Comparison of ENCODE assay signal across 3 cellular contexts in the genomic region with DNA sequence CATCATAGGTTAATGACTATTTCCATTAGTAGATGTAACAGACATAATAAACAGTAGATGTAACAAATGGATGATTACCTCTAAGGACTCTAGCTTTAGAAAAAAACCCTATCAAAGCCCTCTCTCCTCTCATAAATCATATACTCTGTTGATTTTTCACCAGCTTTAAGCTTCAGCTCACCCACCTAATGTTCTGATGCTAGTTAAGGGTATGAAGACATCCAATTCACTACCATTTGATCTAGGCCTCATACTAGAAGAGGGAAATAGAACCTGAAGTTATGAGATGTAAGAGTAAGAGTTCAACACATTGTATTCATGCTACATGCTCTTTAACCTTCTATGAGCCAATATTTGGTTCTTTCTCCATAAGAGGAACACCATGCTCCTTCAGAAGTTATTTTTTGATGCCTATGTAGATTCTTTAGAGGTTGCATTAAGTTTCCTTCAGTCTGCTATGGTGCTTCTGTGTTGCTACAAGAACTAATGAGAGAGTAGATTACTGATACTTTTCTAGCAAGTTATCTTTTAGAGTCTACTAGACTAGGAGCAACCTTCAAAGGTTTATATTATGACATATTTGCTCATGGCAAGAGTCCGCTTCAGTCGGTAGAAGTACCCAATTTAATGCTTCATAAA.
A peak's percentile ranks its signal among the peaks of the same experiment; 100 is the strongest.
TF ChIP-seq lines count a peak whose summit lies in the region.

No MANE protein-coding gene starts in this region.

TF ChIP-seq in HepG2, 621 proteins besides CTCF, POLR2A, EP300 and RAD21 (continued from another document and continues in another):
- TF ChIP-seq IRX3 (CRISPR knock-in tag; IDR thresholded peaks at IDR 0.05; ENCODE audit: borderline replicate concordance, low read depth) (no peak), ZNF326 (CRISPR knock-in tag; IDR thresholded peaks at IDR 0.05; ENCODE audit: borderline replicate concordance) (no peak), ELF1 (CRISPR knock-in tag; IDR thresholded peaks at IDR 0.05) (no peak), ZKSCAN1 (IDR thresholded peaks at IDR 0.05; ENCODE audit: low read length) (no peak), RBFOX2 (IDR thresholded peaks at IDR 0.05; ENCODE audit: low read depth, low read length) (peak; percentile 82), FOXJ3 (CRISPR knock-in tag; IDR thresholded peaks at IDR 0.05; ENCODE audit: borderline replicate concordance) (no peak), SSRP1 (CRISPR knock-in tag; IDR thresholded peaks at IDR 0.05) (0 out of 2 replicates have a peak, but pooled peaks have one; percentile 19), POLR2G (IDR thresholded peaks at IDR 0.05; ENCODE audit: low read depth, low read length) (peak; percentile 4; the same call in 1 of the 2 replicates), CREB1 (IDR thresholded peaks at IDR 0.05) (no peak), CREB1 (CRISPR knock-in tag; IDR thresholded peaks at IDR 0.05) (0 out of 2 replicates have a peak, but pooled peaks have one; percentile 20), PAF1 (CRISPR knock-in tag; IDR thresholded peaks at IDR 0.05) (peak; percentile 83), FIP1L1 (IDR thresholded peaks at IDR 0.05; ENCODE audit: borderline replicate concordance, insufficient read depth, low read depth, low read length) (no peak), AGO2 (optimal IDR thresholded peaks at IDR 0.05; ENCODE audit: low read depth, low read length) (peak; percentile 57)
- TF ChIP-seq, protein P1, sequence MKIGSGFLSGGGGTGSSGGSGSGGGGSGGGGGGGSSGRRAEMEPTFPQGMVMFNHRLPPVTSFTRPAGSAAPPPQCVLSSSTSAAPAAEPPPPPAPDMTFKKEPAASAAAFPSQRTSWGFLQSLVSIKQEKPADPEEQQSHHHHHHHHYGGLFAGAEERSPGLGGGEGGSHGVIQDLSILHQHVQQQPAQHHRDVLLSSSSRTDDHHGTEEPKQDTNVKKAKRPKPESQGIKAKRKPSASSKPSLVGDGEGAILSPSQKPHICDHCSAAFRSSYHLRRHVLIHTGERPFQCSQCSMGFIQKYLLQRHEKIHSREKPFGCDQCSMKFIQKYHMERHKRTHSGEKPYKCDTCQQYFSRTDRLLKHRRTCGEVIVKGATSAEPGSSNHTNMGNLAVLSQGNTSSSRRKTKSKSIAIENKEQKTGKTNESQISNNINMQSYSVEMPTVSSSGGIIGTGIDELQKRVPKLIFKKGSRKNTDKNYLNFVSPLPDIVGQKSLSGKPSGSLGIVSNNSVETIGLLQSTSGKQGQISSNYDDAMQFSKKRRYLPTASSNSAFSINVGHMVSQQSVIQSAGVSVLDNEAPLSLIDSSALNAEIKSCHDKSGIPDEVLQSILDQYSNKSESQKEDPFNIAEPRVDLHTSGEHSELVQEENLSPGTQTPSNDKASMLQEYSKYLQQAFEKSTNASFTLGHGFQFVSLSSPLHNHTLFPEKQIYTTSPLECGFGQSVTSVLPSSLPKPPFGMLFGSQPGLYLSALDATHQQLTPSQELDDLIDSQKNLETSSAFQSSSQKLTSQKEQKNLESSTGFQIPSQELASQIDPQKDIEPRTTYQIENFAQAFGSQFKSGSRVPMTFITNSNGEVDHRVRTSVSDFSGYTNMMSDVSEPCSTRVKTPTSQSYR (CRISPR knock-in tag; IDR thresholded peaks at IDR 0.05; ENCODE audit: borderline replicate concordance), result no peak
- TF ChIP-seq, protein P2, sequence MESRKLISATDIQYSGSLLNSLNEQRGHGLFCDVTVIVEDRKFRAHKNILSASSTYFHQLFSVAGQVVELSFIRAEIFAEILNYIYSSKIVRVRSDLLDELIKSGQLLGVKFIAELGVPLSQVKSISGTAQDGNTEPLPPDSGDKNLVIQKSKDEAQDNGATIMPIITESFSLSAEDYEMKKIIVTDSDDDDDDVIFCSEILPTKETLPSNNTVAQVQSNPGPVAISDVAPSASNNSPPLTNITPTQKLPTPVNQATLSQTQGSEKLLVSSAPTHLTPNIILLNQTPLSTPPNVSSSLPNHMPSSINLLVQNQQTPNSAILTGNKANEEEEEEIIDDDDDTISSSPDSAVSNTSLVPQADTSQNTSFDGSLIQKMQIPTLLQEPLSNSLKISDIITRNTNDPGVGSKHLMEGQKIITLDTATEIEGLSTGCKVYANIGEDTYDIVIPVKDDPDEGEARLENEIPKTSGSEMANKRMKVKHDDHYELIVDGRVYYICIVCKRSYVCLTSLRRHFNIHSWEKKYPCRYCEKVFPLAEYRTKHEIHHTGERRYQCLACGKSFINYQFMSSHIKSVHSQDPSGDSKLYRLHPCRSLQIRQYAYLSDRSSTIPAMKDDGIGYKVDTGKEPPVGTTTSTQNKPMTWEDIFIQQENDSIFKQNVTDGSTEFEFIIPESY (CRISPR knock-in tag; IDR thresholded peaks at IDR 0.05), result no peak
- TF ChIP-seq, protein P3, sequence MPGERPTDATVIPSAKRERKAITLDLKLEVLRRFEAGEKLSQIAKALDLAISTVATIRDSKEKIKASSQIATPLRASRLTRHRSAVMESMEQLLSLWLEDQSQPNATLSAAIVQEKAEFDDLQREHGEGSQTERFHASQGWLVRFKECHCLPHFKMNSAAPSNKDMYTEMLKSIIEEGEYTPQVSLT (CRISPR knock-in tag; IDR thresholded peaks at IDR 0.05; ENCODE audit: borderline replicate concordance, low read depth), result no peak

TF ChIP-seq in GM12891, 5 proteins besides CTCF, POLR2A, EP300 and RAD21 (continued from another document):
- no peak for TF ChIP-seq TAF1 (IDR thresholded peaks at IDR 0.05; ENCODE audit: low read depth, low read length)
- TF ChIP-seq PAX5 (IDR thresholded peaks at IDR 0.05; ENCODE audit: insufficient read depth, low read length, severe bottlenecking), result no peak
- no peak for TF ChIP-seq SPI1 (IDR thresholded peaks at IDR 0.05; ENCODE audit: low read depth, low read length)
- no peak for TF ChIP-seq POLR2AphosphoS5 (IDR thresholded peaks at IDR 0.05; ENCODE audit: low read depth, low read length)

TF ChIP-seq in liver, 16 proteins besides CTCF, POLR2A, EP300 and RAD21:
- TF ChIP-seq, protein P2 (IDR thresholded peaks at IDR 0.05), result peak; percentile 14
- TF ChIP-seq SP1 (IDR thresholded peaks at IDR 0.05), result no peak
TF ChIP-seq in liver: peak in this region for 1.
